In the genomic region with DNA sequence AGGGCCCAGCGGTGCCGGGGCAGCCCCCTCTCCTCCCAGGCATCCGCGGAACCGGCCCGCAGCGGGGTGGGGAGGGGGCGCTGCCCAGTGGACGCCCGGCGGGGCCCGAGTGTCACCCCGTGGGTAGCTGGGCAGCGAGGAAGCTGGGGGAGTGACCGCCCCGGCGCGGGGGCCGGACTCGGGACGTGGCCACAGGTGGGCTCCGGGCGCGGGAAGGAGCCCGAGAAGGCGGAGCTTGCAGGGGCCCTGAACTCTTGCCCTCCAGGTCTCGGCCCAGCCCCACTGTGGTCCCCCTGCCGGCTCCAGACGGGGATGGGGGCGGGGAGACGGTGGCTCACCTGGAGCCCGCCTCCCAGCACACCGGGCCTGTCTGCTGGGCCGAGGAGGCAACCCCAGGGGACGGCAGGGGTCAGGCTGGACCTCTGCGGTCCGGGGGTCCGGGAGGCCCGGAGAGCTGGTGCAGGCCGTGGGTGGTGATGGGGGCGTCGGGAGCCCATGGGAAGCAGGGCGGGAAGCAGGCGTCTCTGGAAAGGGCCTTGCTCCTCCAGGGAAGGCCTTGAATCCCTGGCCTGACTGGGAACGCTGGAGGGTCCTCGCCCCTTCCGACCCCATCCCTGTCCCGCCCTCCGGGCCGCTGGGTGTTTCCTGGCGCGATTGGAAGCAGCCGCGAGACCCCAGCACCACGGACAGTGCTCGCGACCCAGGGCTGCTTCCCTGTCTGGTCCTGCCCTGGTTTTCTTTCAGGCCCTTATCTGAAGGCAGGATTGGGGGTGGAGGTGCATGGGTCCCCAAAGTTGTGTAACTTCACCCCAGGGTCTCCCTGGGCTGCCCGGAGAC, we compare ENCODE assay signal across 9 cellular contexts. TPM values are rescaled to one million over a fixed set of nuclear protein-coding genes. Genes with fewer than 3 reads are reported as not detected.
DNase-seq lines count a peak whose midpoint lies in the region; TF ChIP-seq lines count a peak whose summit lies in the region.
"Had no signal": no experiment of that assay in that cellular context is flagged by ENCODE, and none has a peak within 500 bp of the region (broad histone marks: within the 10 kb centered on the region; RNA-seq: fewer than 3 reads in every experiment).

No MANE protein-coding gene starts in this region.

- H3K27me3 Mint-ChIP-seq in MCF 10A (ENCODE audit: insufficient read depth, unreplicated experiment) (no peaks in the 10 kb centered on the region), type B pancreatic cell (peaks cover 48% of the 10 kb centered on the region)
- H3K27me3 Mint-ChIP-seq in activated T-helper 1 cell treated with anti-CD3 and anti-CD28 coated beads, Interleukin-12 subunit alpha, Interleukin-12 subunit beta, Interleukin-2, Interleukin-4 antibody, amounts not matched to agents 30 ng/mL and 10 ng/mL and 1 ng/mL, durations not matched to agents 14 hours and 24 hours and 36 hours (ENCODE audit: insufficient read depth): peaks cover 26% of the 10 kb centered on the region

- no peaks in the 10 kb centered on the region for H3K36me3 Mint-ChIP-seq in MCF 10A (ENCODE audit: insufficient read depth, unreplicated experiment)
- peaks cover 1% of the 10 kb centered on the region for H3K36me3 Mint-ChIP-seq in activated T-helper 1 cell treated with anti-CD3 and anti-CD28 coated beads, Interleukin-12 subunit alpha, Interleukin-12 subunit beta, Interleukin-2, Interleukin-4 antibody, amounts not matched to agents 30 ng/mL and 10 ng/mL and 1 ng/mL, durations not matched to agents 14 hours and 24 hours and 36 hours (ENCODE audit: low read depth)
- H3K36me3 Mint-ChIP-seq in type B pancreatic cell: peaks cover 4% of the 10 kb centered on the region

- no peak overlapping the region for H3K27ac Mint-ChIP-seq in MCF 10A (ENCODE audit: low read depth, unreplicated experiment)
- no peak overlapping the region for H3K27ac Mint-ChIP-seq in activated T-helper 1 cell treated with anti-CD3 and anti-CD28 coated beads, Interleukin-12 subunit alpha, Interleukin-12 subunit beta, Interleukin-2, Interleukin-4 antibody, amounts not matched to agents 30 ng/mL and 10 ng/mL and 1 ng/mL, durations not matched to agents 14 hours and 24 hours and 36 hours
- no peak overlapping the region for H3K27ac Mint-ChIP-seq in type B pancreatic cell

- DNase-seq in breast epithelium (ENCODE audit: low spot score in 2 of 2) (no peak), MCF 10A (ENCODE audit: unreplicated experiment) (no peak), type B pancreatic cell (ENCODE audit: extremely low spot score, unreplicated experiment) (no peak), posterior vena cava (ENCODE audit: low spot score) (no peak), HPDE6-E6E7 (ENCODE audit: extremely low spot score) (no peak)
- DNase-seq in activated T-helper 1 cell treated with anti-CD3 and anti-CD28 coated beads, Interleukin-12 subunit alpha, Interleukin-12 subunit beta, Interleukin-2, Interleukin-4 antibody, amounts not matched to agents 30 ng/mL and 10 ng/mL and 1 ng/mL, durations not matched to agents 14 hours and 24 hours and 36 hours (ENCODE audit: low spot score): no peak
- DNase-seq in activated CD8-positive, alpha-beta memory T cell treated with anti-CD3 and anti-CD28 coated beads, Interleukin-2, amount 50 U/mL, for 4 hours: no peak
- DNase-seq: small intestine had no signal

- no peaks in the 10 kb centered on the region for H3K9me3 ChIP-seq in breast epithelium
- no peaks in the 10 kb centered on the region for H3K9me3 ChIP-seq in iPS-18c (ENCODE audit: control insufficient read depth, insufficient read depth, low read length)

- H3K9me3 Mint-ChIP-seq in MCF 10A (ENCODE audit: unreplicated experiment): no peaks in the 10 kb centered on the region
- peaks cover 13% of the 10 kb centered on the region for H3K9me3 Mint-ChIP-seq in activated T-helper 1 cell treated with anti-CD3 and anti-CD28 coated beads, Interleukin-12 subunit alpha, Interleukin-12 subunit beta, Interleukin-2, Interleukin-4 antibody, amounts not matched to agents 30 ng/mL and 10 ng/mL and 1 ng/mL, durations not matched to agents 14 hours and 24 hours and 36 hours
- H3K9me3 Mint-ChIP-seq in type B pancreatic cell: no peaks in the 10 kb centered on the region

- BruUV-seq in MCF 10A (replicated peaks; lab: Mats Ljungman, UMichigan): no TSS peak

- peaks cover 11 to 50% of the 10 kb centered on the region in 2 donors for H3K27me3 ChIP-seq in breast epithelium

- H3K4me3 ChIP-seq in breast epithelium (peak overlapping the region in 2 of 3 donors; percentile 36 to 67), iPS-18c (ENCODE audit: insufficient read depth, low read depth, low read length) (peak overlapping the region; percentile 57)

- TF ChIP-seq POLR2A in breast epithelium (IDR thresholded peaks at IDR 0.05): no peak

- CTCF ChIA-PET in MCF 10A (lab: Yijun Ruan, JAX): interaction anchor here (0.9 to 3.4 kb wide), 4 partner anchors 36 to 197 kb away, joined by 4 to 25 read pairs (median 8); no protein-coding TSS in a partner anchor

- H3K4me3 Mint-ChIP-seq in MCF 10A (ENCODE audit: unreplicated experiment): no peak overlapping the region
- H3K4me3 Mint-ChIP-seq in activated T-helper 1 cell treated with anti-CD3 and anti-CD28 coated beads, Interleukin-12 subunit alpha, Interleukin-12 subunit beta, Interleukin-2, Interleukin-4 antibody, amounts not matched to agents 30 ng/mL and 10 ng/mL and 1 ng/mL, durations not matched to agents 14 hours and 24 hours and 36 hours: peak overlapping the region; percentile 26
- H3K4me3 Mint-ChIP-seq in type B pancreatic cell: peak overlapping the region; percentile 52

- POLR2A ChIA-PET in MCF 10A (lab: Yijun Ruan, JAX): interaction anchor here (0.7 kb wide), 1 partner anchor 703 kb away, joined by 3 read pairs; no protein-coding TSS in a partner anchor

- intact Hi-C loops in breast epithelium (cut with DNase I; ENCODE audit: low total_unique reads): loop anchor here (10.0 kb wide), 1 partner anchor 185 kb away; no protein-coding TSS in a partner anchor
- intact Hi-C loops in MCF 10A (cut with micrococcal nuclease): loop anchor here (10.0 kb wide), 1 partner anchor 75 kb away; no protein-coding TSS in a partner anchor
- intact Hi-C loops in activated T-helper 1 cell treated with anti-CD3 and anti-CD28 coated beads, Interleukin-12 subunit alpha, Interleukin-12 subunit beta, Interleukin-2, Interleukin-4 antibody, amounts not matched to agents 30 ng/mL and 10 ng/mL and 1 ng/mL, durations not matched to agents 14 hours and 24 hours and 36 hours (cut with micrococcal nuclease): loop anchor here (5.0 kb wide), 1 partner anchor 142 kb away; no protein-coding TSS in a partner anchor
- intact Hi-C loops in posterior vena cava (cut with DNase I): loop anchor here (5.0 kb wide), 1 partner anchor 187 kb away; no protein-coding TSS in a partner anchor

- peaks cover 0 to 3% of the 10 kb centered on the region in 2 donors for H3K4me1 ChIP-seq in breast epithelium

- TF ChIP-seq CTCF in breast epithelium (IDR thresholded peaks at IDR 0.05): no peak
- no peak for TF ChIP-seq CTCF in MCF 10A (IDR thresholded peaks at IDR 0.05; ENCODE audit: unreplicated experiment)
- TF ChIP-seq CTCF in type B pancreatic cell (conservative IDR thresholded peaks at IDR 0.05): no peak

- peaks cover 25% of the 10 kb centered on the region for H3K4me1 Mint-ChIP-seq in MCF 10A (ENCODE audit: insufficient read depth, unreplicated experiment)
- peaks cover 12% of the 10 kb centered on the region for H3K4me1 Mint-ChIP-seq in activated T-helper 1 cell treated with anti-CD3 and anti-CD28 coated beads, Interleukin-12 subunit alpha, Interleukin-12 subunit beta, Interleukin-2, Interleukin-4 antibody, amounts not matched to agents 30 ng/mL and 10 ng/mL and 1 ng/mL, durations not matched to agents 14 hours and 24 hours and 36 hours (ENCODE audit: low read depth)
- peaks cover 17% of the 10 kb centered on the region for H3K4me1 Mint-ChIP-seq in type B pancreatic cell (ENCODE audit: unreplicated experiment)

- H3K27ac ChIP-seq in breast epithelium: no peak overlapping the region

- H3K36me3 ChIP-seq in breast epithelium: no peaks in the 10 kb centered on the region

RNA-seq across cellular contexts. Expression of a gene that starts 1.9 kb away (rescaled TPM):
- total RNA-seq in breast epithelium (under 1 TPM in 2 of 3 donors, not detected in 1; 0.32 to 0.33 TPM), MCF 10A (2022) (1.3 and 1.7 TPM in 2 replicates), type B pancreatic cell (ENCODE audit: low replicate concordance) (3.0 and 15.9 TPM in 2 replicates), posterior vena cava (under 1 TPM; 0.19 to 0.88 TPM)
- total RNA-seq in activated T-helper 1 cell treated with anti-CD3 and anti-CD28 coated beads, Interleukin-12 subunit alpha, Interleukin-12 subunit beta, Interleukin-2, Interleukin-4 antibody, amounts not matched to agents 30 ng/mL and 10 ng/mL and 1 ng/mL, durations not matched to agents 14 hours and 24 hours and 36 hours: 0.81 and 1.2 TPM in 2 replicates
